8 cellular contexts compared by ENCODE assay signal in genomic region chr15:89361451-89362202, GRCh38. TPM values are rescaled to one million over a fixed set of nuclear protein-coding genes. Genes with fewer than 3 reads are reported as not detected.
DNase-seq lines count a peak whose midpoint lies in the region; ATAC-seq, FAIRE-seq and TF ChIP-seq lines count a peak whose summit lies in the region.

No MANE protein-coding gene starts in this region.

- peaks cover 22% of the 10 kb centered on the region for H3K4me1 Mint-ChIP-seq in activated T-cell treated with anti-CD3 and anti-CD28 coated beads, Interleukin-2, amount 50 U/mL, for 24 hours (ENCODE audit: low read depth)

- H3K36me3 ChIP-seq in NT2/D1 (ENCODE audit: insufficient read depth, insufficient read length, low read length) = no peaks in the 10 kb centered on the region
- H3K36me3 ChIP-seq in pancreas = no peaks in the 10 kb centered on the region

- 9 to 10% methylated on average over 38 to 41 of the region's 41 CpGs for WGBS in pancreas, 2 donors

- H3K9ac ChIP-seq in NT2/D1 (ENCODE audit: insufficient read length, low read depth) = no peak overlapping the region

- intact Hi-C loops in pancreas (cut with DNase I) = loop anchor here in 2 of 3 donors (5.0 kb wide), 2 partner anchors 61 to 66 kb away; no protein-coding TSS in a partner anchor

- peak; percentile 8 for DNase-seq in NCI-H1105 treated with DMSO at 0.1 percent for 48 hours (lab: John Stamatoyannopoulos, UW)
- DNase-seq in NCI-H1105 (lab: John Stamatoyannopoulos, UW) = no peak
- DNase-seq in NT2/D1 (ENCODE audit: low read depth, low spot score) = no peak
- DNase-seq in activated T-cell treated with anti-CD3 and anti-CD28 coated beads, Interleukin-2, amount 50 U/mL, for 24 hours = peak; percentile 78
- DNase-seq in fibroblast of gingiva (ENCODE audit: low read depth) = peak; percentile 30
- DNase-seq in pancreas = peak; percentile 64 to 94 (median 83)

- no peak for FAIRE-seq in pancreas (lab: Jason Lieb, UNC)

- ATAC-seq in pancreas (peak; percentile 64 to 77 (median 72)), GM18498 (IDR thresholded peaks at IDR 0.05; ENCODE audit: unreplicated experiment) (no peak), GM19023 (IDR thresholded peaks at IDR 0.05; ENCODE audit: unreplicated experiment) (no peak)

- H3K27me3 Mint-ChIP-seq in activated T-cell treated with anti-CD3 and anti-CD28 coated beads, Interleukin-2, amount 50 U/mL, for 24 hours = peaks cover 93% of the 10 kb centered on the region

- H3K9me3 Mint-ChIP-seq in activated T-cell treated with anti-CD3 and anti-CD28 coated beads, Interleukin-2, amount 50 U/mL, for 24 hours = no peaks in the 10 kb centered on the region

- H3K36me3 Mint-ChIP-seq in activated T-cell treated with anti-CD3 and anti-CD28 coated beads, Interleukin-2, amount 50 U/mL, for 24 hours (ENCODE audit: low read depth) = no peaks in the 10 kb centered on the region

- H3K27me3 ChIP-seq in NT2/D1 (ENCODE audit: insufficient read depth, insufficient read length) (peaks cover 100% of the 10 kb centered on the region), pancreas (peaks cover 0 to 74% (median 22%) of the 10 kb centered on the region in 4 donors)

- no peak overlapping the region for H3K27ac ChIP-seq in pancreas

- H3K4me3 Mint-ChIP-seq in activated T-cell treated with anti-CD3 and anti-CD28 coated beads, Interleukin-2, amount 50 U/mL, for 24 hours = peak overlapping the region; percentile 20

- H3K27ac Mint-ChIP-seq in activated T-cell treated with anti-CD3 and anti-CD28 coated beads, Interleukin-2, amount 50 U/mL, for 24 hours = no peak overlapping the region

- H3K4me3 ChIP-seq in NT2/D1 (ENCODE audit: insufficient read length, low read depth) = peak overlapping the region; percentile 16
- H3K4me3 ChIP-seq in pancreas = peak overlapping the region in 1 of 4 donors; percentile 28

- peaks cover 20% of the 10 kb centered on the region for H3K4me1 ChIP-seq in NT2/D1 (ENCODE audit: insufficient read depth, insufficient read length)
- H3K4me1 ChIP-seq in pancreas = peaks cover 5 to 12% (median 9%) of the 10 kb centered on the region in 3 donors

- TF ChIP-seq CTCF in pancreas (IDR thresholded peaks at IDR 0.05) = no peak

- H3K9me3 ChIP-seq in NT2/D1 (ENCODE audit: insufficient read depth, low read length) (peaks cover 6% of the 10 kb centered on the region; the same call in 1 of the 2 replicates), pancreas (no peaks in the 10 kb centered on the region)

RNA-seq across cellular contexts. Expression of gene POLG, which starts 27.0 kb away (rescaled TPM):
- 10 to 100 TPM; 19.3 to 38.1 (median 23.0) TPM for total RNA-seq in pancreas
- 10 to 100 TPM; 48.5 to 52.0 TPM for polyA plus RNA-seq in pancreas

Comparison
In these comparisons a context has a peak if more than half of its experiments do, and no peak if none do; other contexts are left out.
1. DNase-seq: peak in NCI-H1105 treated with DMSO at 0.1 percent for 48 hours (single experiment), activated T-cell treated with anti-CD3 and anti-CD28 coated beads, Interleukin-2, amount 50 U/mL, for 24 hours (single experiment), fibroblast of gingiva (single experiment) and pancreas (6 of 6); none in NCI-H1105 (single experiment) and NT2/D1 (single experiment).
2. ATAC-seq: peak in pancreas (4 of 4); none in GM18498 (single experiment) and GM19023 (single experiment).